Comparison of ENCODE assay signal across 23 cellular contexts in genomic region chr12:131177599-131177998, GRCh38.
"Had no signal": no experiment of that assay in that cellular context is flagged by ENCODE, and none has a peak within 500 bp of the region (broad histone marks: within the 10 kb centered on the region; RNA-seq: fewer than 3 reads in every experiment).

No MANE protein-coding gene starts in this region.

- H3K4me1 ChIP-seq: SJSA1 had no signal

- H3K9ac ChIP-seq: SK-N-SH had no signal

- H3K27ac ChIP-seq: SJSA1 had no signal

- H3K4me2 ChIP-seq: SK-N-SH had no signal

- H3K36me3 ChIP-seq: SJSA1 had no signal

- H3K9me3 ChIP-seq: SJSA1 had no signal

- H3K4me3 ChIP-seq: SJSA1 had no signal

- H3K27me3 ChIP-seq: SJSA1 had no signal

- DNase-seq: IMR-90, Karpas-422, KG1, MV-4-11, NCI-H1048, NCI-H1105, NCI-H1417, NCI-H1436 treated with DMSO at 0.1 percent for 48 hours, NCI-H1694 treated with DMSO at 0.1 percent for 48 hours, NCI-H1930, NCI-H2081, NCI-H2107, NCI-H2227 treated with DMSO at 0.1 percent for 48 hours, NCI-H446, NCI-H510A, NCI-H524 treated with DMSO at 0.1 percent for 48 hours, NCI-H69, NCI-H774, Right ventricle myocardium superior, RPMI8226, SIG-M5, SK-N-SH had no signal
